Comparison of ENCODE assay signal across 9 cellular contexts in the genomic region with DNA sequence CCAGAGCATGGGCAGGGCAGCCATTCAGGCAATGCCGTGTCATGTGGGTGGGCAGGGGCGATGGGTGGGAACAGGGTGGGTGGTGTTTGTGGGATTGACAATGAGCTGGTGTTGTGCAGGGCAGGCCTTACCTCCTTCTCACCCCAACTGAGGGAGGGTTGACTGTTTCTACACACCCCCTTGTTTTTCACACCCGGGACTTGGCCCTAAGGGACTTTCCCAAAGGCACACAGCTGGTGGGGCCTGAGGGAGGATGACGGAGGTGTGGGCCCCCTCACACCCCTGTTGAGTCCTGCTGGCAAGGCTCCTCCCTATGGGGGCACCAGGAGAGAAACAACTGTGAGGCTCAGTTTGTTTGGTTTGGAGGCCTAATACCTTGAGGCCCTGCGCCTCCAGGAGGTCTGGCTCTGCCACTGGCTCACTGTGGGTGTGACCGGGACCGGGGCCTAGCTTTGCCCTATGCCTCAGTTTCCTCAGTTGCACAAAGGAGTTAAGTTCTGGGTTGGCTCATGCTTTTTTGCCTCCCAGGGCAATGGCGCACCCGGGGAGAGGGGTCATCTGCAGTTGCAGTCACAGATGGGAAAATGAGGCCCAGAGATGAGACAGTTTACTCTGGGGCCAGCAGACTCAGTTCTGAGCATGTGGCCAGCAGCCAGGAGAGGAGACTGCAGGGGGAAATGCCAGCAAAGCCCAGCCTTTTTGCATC. TPM values are rescaled to one million over a fixed set of nuclear protein-coding genes. Genes with fewer than 3 reads are reported as not detected.
DNase-seq lines count a peak whose midpoint lies in the region; ATAC-seq, FAIRE-seq and TF ChIP-seq lines count a peak whose summit lies in the region.
"Had no signal": no experiment of that assay in that cellular context is flagged by ENCODE, and none has a peak within 500 bp of the region (broad histone marks: within the 10 kb centered on the region; RNA-seq: fewer than 3 reads in every experiment).

No MANE protein-coding gene starts in this region.

- peak; percentile 37 for ATAC-seq in GM21526 (IDR thresholded peaks at IDR 0.05; ENCODE audit: low FRiP score, unreplicated experiment)
- ATAC-seq in activated B cell treated with CpG ODN at 0.5 μM for 24 hours (ENCODE audit: low read depth), result peak; percentile 79
- no peak for ATAC-seq in mucosa of descending colon
- ATAC-seq in pancreas, result no peak

- TF ChIP-seq CTCF in activated B cell treated with CpG ODN at 0.5 μM for 24 hours (IDR thresholded peaks at IDR 0.05), result no peak
- TF ChIP-seq CTCF in thyroid gland (IDR thresholded peaks at IDR 0.05), result no peak
- no peak for TF ChIP-seq CTCF in mucosa of descending colon (IDR thresholded peaks at IDR 0.05)
- TF ChIP-seq CTCF in pancreas (IDR thresholded peaks at IDR 0.05), result no peak

- no peaks in the 10 kb centered on the region for H3K27me3 ChIP-seq in mesenchymal stem cell (ENCODE audit: control insufficient read depth in 1 of 2, insufficient read depth in 1 of 2, low read length in 2 of 2)
- no peaks in the 10 kb centered on the region for H3K27me3 ChIP-seq in thyroid gland
- H3K27me3 ChIP-seq in pancreas, result no peaks in the 10 kb centered on the region

- H3K27me3 Mint-ChIP-seq in activated B cell treated with CpG ODN at 0.5 μM for 24 hours, result no peaks in the 10 kb centered on the region

- 72% methylated on average over 8 of the region's 9 CpGs for WGBS in mesenchymal stem cell
- 86 to 93% methylated on average over 6 to 9 of the region's 9 CpGs for WGBS in thyroid gland, 2 donors
- WGBS in pancreas, 2 donors, result 90 to 96% methylated on average over 8 to 9 of the region's 9 CpGs

- no peak overlapping the region for H3K18ac ChIP-seq in mesenchymal stem cell (ENCODE audit: low read depth in 1 of 2, low read length in 2 of 2)

- FAIRE-seq in pancreas (lab: Jason Lieb, UNC), result no peak

- H3K4ac ChIP-seq in mesenchymal stem cell (ENCODE audit: low read depth in 1 of 2, low read length in 2 of 2), result no peak overlapping the region

- no peak overlapping the region for H4K8ac ChIP-seq in mesenchymal stem cell (ENCODE audit: low read length)

- H3K4me2 ChIP-seq in mesenchymal stem cell (ENCODE audit: low read length, poor library complexity, severe bottlenecking), result no peak overlapping the region

- H3K9me3 Mint-ChIP-seq in activated B cell treated with CpG ODN at 0.5 μM for 24 hours, result no peaks in the 10 kb centered on the region

- no peak overlapping the region for H2BK12ac ChIP-seq in mesenchymal stem cell (ENCODE audit: low read length in 2 of 2)

- POLR2A ChIA-PET in activated B cell treated with CpG ODN at 0.5 μM for 24 hours (lab: Charles Lee), result interaction anchor here (0.7 to 1.5 kb wide), 7 partner anchors 10 to 85 kb away, joined by 3 to 7 read pairs (median 5); a partner anchor contains a TSS

- peaks cover 19% of the 10 kb centered on the region for H3K4me1 ChIP-seq in mesenchymal stem cell (ENCODE audit: control insufficient read depth, insufficient read depth, low read depth, low read length)
- H3K4me1 ChIP-seq in thyroid gland, result peaks cover 0 to 4% of the 10 kb centered on the region in 2 donors
- H3K4me1 ChIP-seq in mucosa of descending colon (ENCODE audit: low read depth), result peaks cover 13% of the 10 kb centered on the region
- no peaks in the 10 kb centered on the region for H3K4me1 ChIP-seq in pancreas

- H3K36me3 Mint-ChIP-seq in activated B cell treated with CpG ODN at 0.5 μM for 24 hours (ENCODE audit: low read depth), result peaks cover 8% of the 10 kb centered on the region

- H3K36me3 ChIP-seq in mesenchymal stem cell (ENCODE audit: control insufficient read depth in 1 of 2, insufficient read depth in 2 of 2, low read depth in 1 of 2, low read length in 2 of 2) (peaks cover 4 to 13% of the 10 kb centered on the region in 2 experiments), thyroid gland (no peaks in the 10 kb centered on the region), mucosa of descending colon (ENCODE audit: low read depth) (no peaks in the 10 kb centered on the region), pancreas (no peaks in the 10 kb centered on the region)

- no peak overlapping the region for H4K91ac ChIP-seq in mesenchymal stem cell (ENCODE audit: low read length)

- peaks cover 69% of the 10 kb centered on the region for H3K4me1 Mint-ChIP-seq in activated B cell treated with CpG ODN at 0.5 μM for 24 hours

- CTCF ChIA-PET in activated B cell treated with CpG ODN at 0.5 μM for 24 hours (lab: Charles Lee), result interaction anchor here (1.0 to 3.0 kb wide), 3 partner anchors 19 to 86 kb away, joined by 3 to 18 read pairs (median 4); a partner anchor contains a TSS

- peak overlapping the region; percentile 21 for H2BK15ac ChIP-seq in mesenchymal stem cell (ENCODE audit: low read depth, poor library complexity, severe bottlenecking)

- TF ChIP-seq POLR2A in thyroid gland (IDR thresholded peaks at IDR 0.05), result no peak

- H3K27ac Mint-ChIP-seq in activated B cell treated with CpG ODN at 0.5 μM for 24 hours, result peak overlapping the region; percentile 71

- no peak overlapping the region for H3K14ac ChIP-seq in mesenchymal stem cell (ENCODE audit: low read length in 2 of 2)

- peak overlapping the region; percentile 35 for H3K4me3 Mint-ChIP-seq in activated B cell treated with CpG ODN at 0.5 μM for 24 hours

- intact Hi-C loops in activated B cell treated with CpG ODN at 0.5 μM for 24 hours (cut with micrococcal nuclease), result loop anchor here (10.0 kb wide), 1 partner anchor 256 kb away; a partner anchor contains a TSS
- intact Hi-C loops in thyroid gland (cut with DNase I), result no loop called here
- intact Hi-C loops in mucosa of descending colon (cut with DNase I, micrococcal nuclease), result no loop called here
- intact Hi-C loops in pancreas (cut with DNase I), result no loop called here

- H2BK120ac ChIP-seq in mesenchymal stem cell (ENCODE audit: low read depth, low read length), result no peak overlapping the region

- H3K79me1 ChIP-seq in mesenchymal stem cell (replicated peaks; ENCODE audit: low read length, poor library complexity, severe bottlenecking), result no peaks in the 10 kb centered on the region

- H3K27ac ChIP-seq in mesenchymal stem cell (ENCODE audit: low read length, poor library complexity, severe bottlenecking) (no peak overlapping the region), thyroid gland (no peak overlapping the region), pancreas (no peak overlapping the region)

- H2BK5ac ChIP-seq in mesenchymal stem cell (ENCODE audit: low read depth, low read length, poor library complexity, severe bottlenecking), result no peak overlapping the region

- H2AK5ac ChIP-seq in mesenchymal stem cell (ENCODE audit: low read length, severe bottlenecking), result no peak overlapping the region

- no peak overlapping the region for H2AFZ ChIP-seq in mesenchymal stem cell (ENCODE audit: low read depth, low read length)

- H3K9me3 ChIP-seq in mesenchymal stem cell (ENCODE audit: control insufficient read depth, low read length), result no peaks in the 10 kb centered on the region
- no peaks in the 10 kb centered on the region for H3K9me3 ChIP-seq in thyroid gland
- no peaks in the 10 kb centered on the region for H3K9me3 ChIP-seq in mucosa of descending colon
- H3K9me3 ChIP-seq in pancreas, result no peaks in the 10 kb centered on the region

- H3K23ac ChIP-seq in mesenchymal stem cell (ENCODE audit: low read length in 2 of 2), result no peak overlapping the region

- H3K4me3 ChIP-seq in mesenchymal stem cell (ENCODE audit: insufficient read depth in 1 of 2, low read depth in 1 of 2, low read length in 2 of 2) (no peak overlapping the region), thyroid gland (replicated peaks in 1 of 3) (no peak overlapping the region), mucosa of descending colon (no peak overlapping the region), pancreas (no peak overlapping the region)

- H3K9ac ChIP-seq in mesenchymal stem cell (ENCODE audit: low read length), result no peak overlapping the region

- DNase-seq in COR-L47 (lab: John Stamatoyannopoulos, UW) (peak; percentile 33), activated B cell treated with CpG ODN at 0.5 μM for 24 hours (peak; percentile 45), mesenchymal stem cell (no peak), thyroid gland (no peak), mucosa of descending colon (no peak), NCI-H1092 treated with DMSO at 0.1 percent for 48 hours (lab: John Stamatoyannopoulos, UW) (no peak), pancreas (no peak)
- DNase-seq: DND-41 had no signal

RNA-seq across cellular contexts. Expression of a gene that starts 5.1 kb away (rescaled TPM):
- total RNA-seq in activated B cell treated with CpG ODN at 0.5 μM for 24 hours (22.8 and 25.8 TPM in 2 replicates), thyroid gland (10 to 100 TPM in 1 of 4 donors, 1 to 10 TPM in 3; 4.6 to 14.2 (median 7.5) TPM), mucosa of descending colon (10 to 100 TPM in 2 of 3 donors, 1 to 10 TPM in 1; 9.0 to 25.9 (median 10.9) TPM), pancreas (1 to 10 TPM; 2.9 to 5.1 (median 4.1) TPM)
- polyA plus RNA-seq in mesenchymal stem cell (2013, experiment 1 of 2), result 1.0 TPM
- polyA plus RNA-seq in mesenchymal stem cell (2013, experiment 2 of 2), result 1.0 TPM
- 10 to 100 TPM in 1 of 2 donors, 1 to 10 TPM in 1; 8.1 to 11.4 TPM for polyA plus RNA-seq in pancreas

RNA-seq across cellular contexts. Expression of a gene that starts 23.4 kb away (rescaled TPM):
- total RNA-seq in activated B cell treated with CpG ODN at 0.5 μM for 24 hours (28.2 and 33.5 TPM in 2 replicates), thyroid gland (10 to 100 TPM in 3 of 4 donors, 1 to 10 TPM in 1; 8.9 to 20.3 (median 15.3) TPM), mucosa of descending colon (10 to 100 TPM; 37.1 to 78.6 (median 42.7) TPM), pancreas (10 to 100 TPM in 1 of 6 donors, 1 to 10 TPM in 5; 4.1 to 11.6 (median 6.8) TPM)
- 2.2 TPM for polyA plus RNA-seq in mesenchymal stem cell (2013, experiment 1 of 2)
- polyA plus RNA-seq in mesenchymal stem cell (2013, experiment 2 of 2), result 2.4 TPM
- polyA plus RNA-seq in pancreas, result 10 to 100 TPM; 13.8 to 19.3 TPM

RNA-seq across cellular contexts. Expression of a gene that starts 32.6 kb away (rescaled TPM):
- total RNA-seq in activated B cell treated with CpG ODN at 0.5 μM for 24 hours (84.1 and 86.4 TPM in 2 replicates), thyroid gland (10 to 100 TPM; 66.4 to 76.4 (median 72.2) TPM), mucosa of descending colon (10 to 100 TPM; 55.8 to 83.1 (median 62.9) TPM), pancreas (10 to 100 TPM; 15.1 to 32.1 (median 19.6) TPM)
- polyA plus RNA-seq in mesenchymal stem cell (2013, experiment 1 of 2), result 29.2 TPM
- 30.0 TPM for polyA plus RNA-seq in mesenchymal stem cell (2013, experiment 2 of 2)
- polyA plus RNA-seq in pancreas, result 10 to 100 TPM in 1 of 2 donors, 1 to 10 TPM in 1; 9.0 to 18.5 TPM

Comparison
In these comparisons a context has a peak if more than half of its experiments do, and no peak if none do; other contexts are left out.
1. DNase-seq: peak in COR-L47 (single experiment) and activated B cell treated with CpG ODN at 0.5 μM for 24 hours (single experiment); none in mesenchymal stem cell (single experiment), thyroid gland (0 of 2), mucosa of descending colon (0 of 3), NCI-H1092 treated with DMSO at 0.1 percent for 48 hours (single experiment) and pancreas (0 of 6).
2. ATAC-seq: peak in GM21526 (single experiment) and activated B cell treated with CpG ODN at 0.5 μM for 24 hours (single experiment); none in mucosa of descending colon (single experiment) and pancreas (0 of 4).